In genomic region chr3:69425249-69425648, GRCh38 we compare ENCODE assay signal across 8 cellular contexts. TPM values are rescaled to one million over a fixed set of nuclear protein-coding genes. Genes with fewer than 3 reads are reported as not detected.
DNase-seq lines count a peak whose midpoint lies in the region; ATAC-seq and TF ChIP-seq lines count a peak whose summit lies in the region.

No MANE protein-coding gene starts in this region.

- H3K36me3 Mint-ChIP-seq in activated T-cell treated with anti-CD3 and anti-CD28 coated beads, Interleukin-2, amount 50 U/mL, for 24 hours (ENCODE audit: low read depth), result no peaks in the 10 kb centered on the region

- peak; percentile 18 for DNase-seq in activated T-cell treated with anti-CD3 and anti-CD28 coated beads for 48 hours (ENCODE audit: low read depth)
- no peak for DNase-seq in activated T-cell treated with anti-CD3 and anti-CD28 coated beads, Interleukin-2, amount 50 U/mL, for 24 hours
- DNase-seq in HAP-1 (ENCODE audit: low spot score in 2 of 2), result peak; percentile 37 to 57
- peak; percentile 76 for DNase-seq in MM.1S
- peak; percentile 48 for DNase-seq in astrocyte of the hippocampus (ENCODE audit: low read depth, low spot score)
- no peak for DNase-seq in left lobe of liver (ENCODE audit: low spot score)
- DNase-seq in NCI-H1694 (lab: John Stamatoyannopoulos, UW), result no peak

- in situ Hi-C loops in HAP-1 (cut with MboI; ENCODE audit: low sequenced_read_pairs), result no loop called here

- H3K4me1 Mint-ChIP-seq in activated T-cell treated with anti-CD3 and anti-CD28 coated beads, Interleukin-2, amount 50 U/mL, for 24 hours (ENCODE audit: low read depth), result peaks cover 3% of the 10 kb centered on the region

- no peaks in the 10 kb centered on the region for H3K9me3 Mint-ChIP-seq in activated T-cell treated with anti-CD3 and anti-CD28 coated beads, Interleukin-2, amount 50 U/mL, for 24 hours

- no peak overlapping the region for H2AFZ ChIP-seq in MM.1S (ENCODE audit: low read length)

- H3K9ac ChIP-seq in MM.1S (ENCODE audit: low read length), result no peak overlapping the region

- H3K36me3 ChIP-seq in HAP-1 (replicated peaks) (no peaks in the 10 kb centered on the region), MM.1S (replicated peaks; ENCODE audit: insufficient read depth, low read length) (no peaks in the 10 kb centered on the region)

- TF ChIP-seq CTCF in MM.1S (IDR thresholded peaks at IDR 0.05; ENCODE audit: low read length), result peak; percentile 76

- no peaks in the 10 kb centered on the region for H3K27me3 ChIP-seq in HAP-1 (ENCODE audit: low read depth)
- H3K27me3 ChIP-seq in MM.1S (replicated peaks; ENCODE audit: insufficient read depth, low read length), result no peaks in the 10 kb centered on the region

- H3K79me2 ChIP-seq in MM.1S (ENCODE audit: low read length), result no peaks in the 10 kb centered on the region

- no peaks in the 10 kb centered on the region for H4K20me1 ChIP-seq in MM.1S (ENCODE audit: insufficient read depth, low read length)

- no peak overlapping the region for H3K4me2 ChIP-seq in MM.1S (ENCODE audit: low read depth, low read length)

- H3K27ac ChIP-seq in MM.1S (ENCODE audit: low read length), result no peak overlapping the region

- H3K27ac Mint-ChIP-seq in activated T-cell treated with anti-CD3 and anti-CD28 coated beads, Interleukin-2, amount 50 U/mL, for 24 hours, result no peak overlapping the region

- H3F3A ChIP-seq in MM.1S (ENCODE audit: insufficient read depth, low read length), result no peaks in the 10 kb centered on the region

- peaks cover 4% of the 10 kb centered on the region for H3K27me3 Mint-ChIP-seq in activated T-cell treated with anti-CD3 and anti-CD28 coated beads, Interleukin-2, amount 50 U/mL, for 24 hours

- H3K4me1 ChIP-seq in HAP-1 (peaks cover 14% of the 10 kb centered on the region), MM.1S (ENCODE audit: low read length) (no peaks in the 10 kb centered on the region)

- no peaks in the 10 kb centered on the region for H3K9me2 ChIP-seq in MM.1S (replicated peaks; ENCODE audit: insufficient read depth, low read length)

- no peak overlapping the region for H3K4me3 Mint-ChIP-seq in activated T-cell treated with anti-CD3 and anti-CD28 coated beads, Interleukin-2, amount 50 U/mL, for 24 hours

- ATAC-seq in left lobe of liver (peak; percentile 89), HG03457 (IDR thresholded peaks at IDR 0.05; ENCODE audit: unreplicated experiment) (no peak)

- H3K4me3 ChIP-seq in HAP-1 (no peak overlapping the region), MM.1S (ENCODE audit: low read length) (no peak overlapping the region)

- no peaks in the 10 kb centered on the region for H3K9me3 ChIP-seq in HAP-1
- no peaks in the 10 kb centered on the region for H3K9me3 ChIP-seq in MM.1S (replicated peaks; ENCODE audit: insufficient read depth, low read length)

RNA-seq across cellular contexts. Expression of gene FRMD4B, which starts 39.4 kb away (rescaled TPM):
- 12.8 TPM for total RNA-seq in left lobe of liver

Comparison
In these comparisons a context has a peak if more than half of its experiments do, and no peak if none do; other contexts are left out.
1. DNase-seq: peak in activated T-cell treated with anti-CD3 and anti-CD28 coated beads for 48 hours (single experiment), HAP-1 (2 of 2), MM.1S (single experiment) and astrocyte of the hippocampus (single experiment); none in activated T-cell treated with anti-CD3 and anti-CD28 coated beads, Interleukin-2, amount 50 U/mL, for 24 hours (single experiment), left lobe of liver (single experiment) and NCI-H1694 (single experiment).